In genomic region chr1:162626089-162626488, GRCh38 we compare ENCODE assay signal across 17 cellular contexts. TPM values are rescaled to one million over a fixed set of nuclear protein-coding genes. Genes with fewer than 3 reads are reported as not detected.
A peak's percentile ranks its signal among the peaks of the same experiment; 100 is the strongest.
DNase-seq lines count a peak whose midpoint lies in the region; ATAC-seq and TF ChIP-seq lines count a peak whose summit lies in the region.
"Had no signal": no experiment of that assay in that cellular context is flagged by ENCODE, and none has a peak within 500 bp of the region (broad histone marks: within the 10 kb centered on the region; RNA-seq: fewer than 3 reads in every experiment).

No MANE protein-coding gene starts in this region.

- no peaks in the 10 kb centered on the region for H3K36me3 ChIP-seq in adrenal gland (replicated peaks in 1 of 2)
- H3K36me3 ChIP-seq in gastroesophageal sphincter, result no peaks in the 10 kb centered on the region
- no peaks in the 10 kb centered on the region for H3K36me3 ChIP-seq in prostate gland
- H3K36me3 ChIP-seq in upper lobe of right lung, result no peaks in the 10 kb centered on the region

- H3K4me1 Mint-ChIP-seq in endothelial cell (ENCODE audit: unreplicated experiment), result no peaks in the 10 kb centered on the region
- H3K4me1 Mint-ChIP-seq: CD14-positive monocyte, H9, WTC11 had no signal

- H3K27me3 ChIP-seq in adrenal gland (no peaks in the 10 kb centered on the region), gastroesophageal sphincter (no peaks in the 10 kb centered on the region), prostate gland (replicated peaks; ENCODE audit: insufficient read depth) (no peaks in the 10 kb centered on the region), upper lobe of right lung (no peaks in the 10 kb centered on the region)

- H3K27ac ChIP-seq in adrenal gland, result peak overlapping the region in 3 of 5 donors; percentile 53 to 67 (median 64)
- peak overlapping the region; percentile 78 to 96 (median 82) for H3K27ac ChIP-seq in gastroesophageal sphincter
- peak overlapping the region; percentile 29 to 47 for H3K27ac ChIP-seq in prostate gland
- H3K27ac ChIP-seq in upper lobe of right lung, result peak overlapping the region; percentile 13

- in situ Hi-C loops in ACHN (cut with HindIII; ENCODE audit: low pct_ligation_motif_present, low pct_unique_long_range_greater_than_20kb, low sequenced_read_pairs), result no loop called here

- WGBS in adrenal gland, 4 donors, result 23 to 34% (median 26%) methylated on average over 2 of the region's 2 CpGs
- 7 to 19% methylated on average over 2 of the region's 2 CpGs for WGBS in gastroesophageal sphincter (ENCODE audit: low coverage in 1 of 2), 2 donors
- WGBS in prostate gland, result 48% methylated on average over 2 of the region's 2 CpGs

- H3K4me3 Mint-ChIP-seq in endothelial cell (ENCODE audit: unreplicated experiment), result no peak overlapping the region
- H3K4me3 Mint-ChIP-seq: CD14-positive monocyte; H9; naive thymus-derived CD4-positive, alpha-beta T cell; WTC11 had no signal

- intact Hi-C loops in adrenal gland (cut with DNase I), result no loop called here
- intact Hi-C loops in prostate gland (cut with DNase I), result no loop called here
- intact Hi-C loops in upper lobe of right lung (cut with DNase I), result no loop called here

- no peak for TF ChIP-seq POLR2A in adrenal gland (IDR thresholded peaks at IDR 0.05)
- TF ChIP-seq POLR2A in gastroesophageal sphincter (IDR thresholded peaks at IDR 0.05), result no peak
- no peak for TF ChIP-seq POLR2A in prostate gland (IDR thresholded peaks at IDR 0.05)

- no peaks in the 10 kb centered on the region for H3K9me3 ChIP-seq in adrenal gland (replicated peaks in 1 of 3)
- no peaks in the 10 kb centered on the region for H3K9me3 ChIP-seq in gastroesophageal sphincter
- no peaks in the 10 kb centered on the region for H3K9me3 ChIP-seq in prostate gland
- no peaks in the 10 kb centered on the region for H3K9me3 ChIP-seq in upper lobe of right lung

- no peaks in the 10 kb centered on the region for H3K9me3 Mint-ChIP-seq in endothelial cell (ENCODE audit: unreplicated experiment)
- H3K9me3 Mint-ChIP-seq: CD14-positive monocyte, H9, WTC11 had no signal

- TF ChIP-seq CTCF in adrenal gland (IDR thresholded peaks at IDR 0.05) (no peak), gastroesophageal sphincter (IDR thresholded peaks at IDR 0.05) (no peak), prostate gland (IDR thresholded peaks at IDR 0.05) (no peak), upper lobe of right lung (IDR thresholded peaks at IDR 0.05) (no peak), endothelial cell (IDR thresholded peaks at IDR 0.05; ENCODE audit: unreplicated experiment) (no peak)

- peak overlapping the region in 1 of 4 donors; percentile 45 for H3K4me3 ChIP-seq in adrenal gland
- H3K4me3 ChIP-seq in gastroesophageal sphincter, result peak overlapping the region; percentile 39 to 48
- H3K4me3 ChIP-seq in prostate gland, result no peak overlapping the region
- no peak overlapping the region for H3K4me3 ChIP-seq in upper lobe of right lung

- TF ChIP-seq EP300 in gastroesophageal sphincter (IDR thresholded peaks at IDR 0.05), result no peak

- DNase-seq in adrenal gland (no peak), prostate gland (ENCODE audit: low spot score) (no peak), upper lobe of right lung (no peak), ACHN (no peak), endothelial cell (ENCODE audit: low spot score) (no peak)
- DNase-seq: activated gamma-delta T cell; DMS53; effector CD8-positive, alpha-beta T cell; H9; KG1; naive thymus-derived CD4-positive, alpha-beta T cell; NCI-H1694; stimulated activated naive CD4-positive, alpha-beta T cell had no signal

- no peaks in the 10 kb centered on the region for H3K36me3 Mint-ChIP-seq in endothelial cell (ENCODE audit: low read depth, unreplicated experiment)
- H3K36me3 Mint-ChIP-seq: CD14-positive monocyte, WTC11 had no signal

- ATAC-seq in gastroesophageal sphincter, result peak; percentile 16
- no peak for ATAC-seq in upper lobe of right lung
- ATAC-seq in HG03520 (IDR thresholded peaks at IDR 0.05; ENCODE audit: unreplicated experiment), result no peak
- ATAC-seq: naive thymus-derived CD4-positive, alpha-beta T cell; WTC11 had no signal

- H3K4me1 ChIP-seq in adrenal gland (replicated peaks in 1 of 2) (peaks cover 11 to 30% of the 10 kb centered on the region in 2 donors), gastroesophageal sphincter (peaks cover 10 to 53% (median 21%) of the 10 kb centered on the region in 3 donors), prostate gland (replicated peaks) (no peaks in the 10 kb centered on the region), upper lobe of right lung (peaks cover 9% of the 10 kb centered on the region)

- peaks cover 2% of the 10 kb centered on the region for H3K27me3 Mint-ChIP-seq in endothelial cell (ENCODE audit: unreplicated experiment)

- no peak overlapping the region for H3K27ac Mint-ChIP-seq in endothelial cell (ENCODE audit: unreplicated experiment)
- H3K27ac Mint-ChIP-seq: H9; naive thymus-derived CD4-positive, alpha-beta T cell; WTC11 had no signal

RNA-seq across cellular contexts. Expression of gene DDR2, which starts 6.2 kb away (rescaled TPM):
- 100 to 1,000 TPM; 214 to 349 (median 254) TPM for total RNA-seq in adrenal gland
- polyA plus RNA-seq in adrenal gland, result 100 to 1,000 TPM in 1 of 3 donors, 10 to 100 TPM in 2; 15.1 to 127 (median 34.2) TPM
- total RNA-seq in gastroesophageal sphincter, result 100 to 1,000 TPM; 165 to 241 (median 199) TPM
- 10 to 100 TPM; 14.2 to 27.0 TPM for total RNA-seq in prostate gland
- 44.6 TPM for total RNA-seq in upper lobe of right lung
- 0.33 TPM for total RNA-seq in endothelial cell (ENCODE audit: unreplicated experiment)
- polyA plus RNA-seq: CD14-positive monocyte; naive thymus-derived CD4-positive, alpha-beta T cell had no signal

Comparison
In these comparisons a context has a peak if more than half of its experiments do, and no peak if none do; other contexts are left out.
1. H3K27ac ChIP-seq: peak in every context shown above with its lines; median percentile 82 in gastroesophageal sphincter; 64 in adrenal gland; 38 in prostate gland; 13 in upper lobe of right lung.
2. H3K4me3 ChIP-seq: peak in gastroesophageal sphincter (2 of 2); none in prostate gland (0 of 2) and upper lobe of right lung (single experiment).
3. RNA of gene DDR2, which starts 6.2 kb away (total RNA-seq): 214 to 349 TPM in adrenal gland, 165 to 241 TPM in gastroesophageal sphincter, 44.6 TPM in upper lobe of right lung (single experiment) and 14.2 to 27.0 TPM in prostate gland; 0.33 TPM in endothelial cell (single experiment); every median in the first group is over 10 times any median in the second.